In the genomic region with DNA sequence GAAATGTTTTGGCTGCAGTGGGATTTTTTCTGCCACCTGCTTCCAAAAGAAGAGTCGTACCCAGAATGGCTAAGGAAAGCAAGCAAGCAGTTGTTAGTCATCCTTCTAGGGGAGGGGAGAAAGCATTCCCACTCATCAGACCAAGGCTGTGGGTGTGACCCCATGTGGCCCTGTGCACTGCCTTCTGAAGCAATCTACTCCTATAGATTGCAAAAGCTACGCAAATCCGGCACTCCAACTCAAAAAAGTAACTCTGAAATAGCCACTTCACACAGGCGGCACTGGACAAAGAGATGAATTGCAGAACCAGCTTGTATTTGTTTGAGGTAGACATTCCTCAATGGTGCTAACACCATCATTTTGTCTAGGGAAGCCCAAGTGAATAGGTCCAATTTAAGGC, we compare ENCODE assay signal across 19 cellular contexts. TPM values are rescaled to one million over a fixed set of nuclear protein-coding genes. Genes with fewer than 3 reads are reported as not detected.
DNase-seq lines count a peak whose midpoint lies in the region; ATAC-seq and TF ChIP-seq lines count a peak whose summit lies in the region.
"Had no signal": no experiment of that assay in that cellular context is flagged by ENCODE, and none has a peak within 500 bp of the region (broad histone marks: within the 10 kb centered on the region; RNA-seq: fewer than 3 reads in every experiment).

No MANE protein-coding gene starts in this region.

- H3K36me3 Mint-ChIP-seq in activated CD8-positive, alpha-beta memory T cell treated with anti-CD3 and anti-CD28 coated beads, Interleukin-2, amount 10 ng/mL, durations not matched to agents 7 days and 5 days = peaks cover 75% of the 10 kb centered on the region

- H3K27me3 Mint-ChIP-seq in activated CD8-positive, alpha-beta memory T cell treated with anti-CD3 and anti-CD28 coated beads, Interleukin-2, amount 10 ng/mL, durations not matched to agents 7 days and 5 days = no peaks in the 10 kb centered on the region

- peaks cover 0 to 3% of the 10 kb centered on the region in 2 donors for H3K9me3 ChIP-seq in left lung
- H3K9me3 ChIP-seq in upper lobe of right lung = no peaks in the 10 kb centered on the region
- no peaks in the 10 kb centered on the region for H3K9me3 ChIP-seq in vagina

- no peak for ATAC-seq in activated CD8-positive, alpha-beta memory T cell treated with anti-CD3 and anti-CD28 coated beads, Interleukin-2, amount 10 ng/mL, durations not matched to agents 7 days and 5 days
- ATAC-seq in left lung = peak; percentile 67
- ATAC-seq in upper lobe of right lung = peak; percentile 78
- ATAC-seq: CD8-positive, alpha-beta T cell had no signal

- H3K4me1 Mint-ChIP-seq in activated CD8-positive, alpha-beta memory T cell treated with anti-CD3 and anti-CD28 coated beads, Interleukin-2, amount 10 ng/mL, durations not matched to agents 7 days and 5 days = peaks cover 42% of the 10 kb centered on the region

- CTCF ChIA-PET in activated CD8-positive, alpha-beta memory T cell treated with anti-CD3 and anti-CD28 coated beads, Interleukin-2, amount 10 ng/mL, durations not matched to agents 7 days and 5 days (lab: Charles Lee) = interaction anchor here (1.0 to 1.8 kb wide), 5 partner anchors 14 to 233 kb away, joined by 3 to 6 read pairs (median 4); no protein-coding TSS in a partner anchor

- no peaks in the 10 kb centered on the region for H3K4me1 ChIP-seq in left lung
- H3K4me1 ChIP-seq in upper lobe of right lung = no peaks in the 10 kb centered on the region
- H3K4me1 ChIP-seq in vagina = no peaks in the 10 kb centered on the region
- H3K4me1 ChIP-seq: BLaER1 had no signal

- H3K4me3 ChIP-seq in left lung (no peak overlapping the region), upper lobe of right lung (no peak overlapping the region), vagina (no peak overlapping the region)
- H3K4me3 ChIP-seq: BLaER1 had no signal

- H3K36me3 ChIP-seq in left lung (peaks cover 0 to 68% of the 10 kb centered on the region in 2 donors), upper lobe of right lung (peaks cover 75% of the 10 kb centered on the region), vagina (peaks cover 0 to 11% of the 10 kb centered on the region in 2 donors)

- intact Hi-C loops in left lung (cut with DNase I) (no loop called here), upper lobe of right lung (cut with DNase I) (no loop called here), vagina (cut with DNase I) (no loop called here)

- H3K27ac Mint-ChIP-seq in activated CD8-positive, alpha-beta memory T cell treated with anti-CD3 and anti-CD28 coated beads, Interleukin-2, amount 10 ng/mL, durations not matched to agents 7 days and 5 days = no peak overlapping the region
- H3K27ac Mint-ChIP-seq: CD8-positive, alpha-beta T cell had no signal

- H3K4me3 Mint-ChIP-seq in activated CD8-positive, alpha-beta memory T cell treated with anti-CD3 and anti-CD28 coated beads, Interleukin-2, amount 10 ng/mL, durations not matched to agents 7 days and 5 days = no peak overlapping the region
- H3K4me3 Mint-ChIP-seq: CD8-positive, alpha-beta T cell had no signal

- no peaks in the 10 kb centered on the region for H3K9me3 Mint-ChIP-seq in activated CD8-positive, alpha-beta memory T cell treated with anti-CD3 and anti-CD28 coated beads, Interleukin-2, amount 10 ng/mL, durations not matched to agents 7 days and 5 days (ENCODE audit: low read depth)

- TF ChIP-seq CTCF in left lung (IDR thresholded peaks at IDR 0.05) (no peak), upper lobe of right lung (IDR thresholded peaks at IDR 0.05) (no peak), vagina (IDR thresholded peaks at IDR 0.05) (no peak)

- H3K27me3 ChIP-seq in left lung (no peaks in the 10 kb centered on the region), upper lobe of right lung (no peaks in the 10 kb centered on the region), vagina (no peaks in the 10 kb centered on the region)
- H3K27me3 ChIP-seq: BLaER1 had no signal

- DNase-seq in activated CD8-positive, alpha-beta memory T cell treated with anti-CD3 and anti-CD28 coated beads for 24 hours = peak; percentile 37
- no peak for DNase-seq in activated CD8-positive, alpha-beta memory T cell treated with anti-CD3 and anti-CD28 coated beads, Interleukin-2, amount 10 ng/mL, durations not matched to agents 7 days and 5 days
- DNase-seq in amniotic epithelial cell (ENCODE audit: low read depth) (peak; percentile 74), left lung (no peak), upper lobe of right lung (no peak), LoVo (ENCODE audit: low spot score) (no peak), NCI-H1417 (lab: John Stamatoyannopoulos, UW) (no peak), vagina (ENCODE audit: extremely low spot score in 2 of 2) (no peak)
- DNase-seq: KBM-7, NCI-H1048, NCI-H146, NCI-H2029 treated with DMSO at 0.1 percent for 48 hours, NCI-H2171 treated with DMSO at 0.1 percent for 48 hours, NCI-H446, NCI-H526 treated with DMSO at 0.1 percent for 48 hours, RPMI8226, SHP77 treated with DMSO at 0.1 percent for 48 hours had no signal

- H3K27ac ChIP-seq in left lung (no peak overlapping the region), upper lobe of right lung (no peak overlapping the region), vagina (no peak overlapping the region)
- H3K27ac ChIP-seq: BLaER1 had no signal

- no peak for TF ChIP-seq POLR2A in vagina (IDR thresholded peaks at IDR 0.05)

RNA-seq across cellular contexts. Expression of gene ST3GAL5, which starts 44.3 kb away (rescaled TPM):
- 10 to 100 TPM; 73.9 to 74.0 TPM for total RNA-seq in activated CD8-positive, alpha-beta memory T cell treated with anti-CD3 and anti-CD28 coated beads, Interleukin-2, amount 10 ng/mL, durations not matched to agents 7 days and 5 days
- total RNA-seq in left lung (100 to 1,000 TPM in 1 of 2 donors, 10 to 100 TPM in 1; 58.4 to 102 TPM), upper lobe of right lung (76.7 TPM), vagina (16.2 TPM)

Comparison
In these comparisons a context has a peak if more than half of its experiments do, and no peak if none do; other contexts are left out.
1. DNase-seq: peak in activated CD8-positive, alpha-beta memory T cell treated with anti-CD3 and anti-CD28 coated beads for 24 hours (single experiment) and amniotic epithelial cell (single experiment); none in activated CD8-positive, alpha-beta memory T cell treated with anti-CD3 and anti-CD28 coated beads, Interleukin-2, amount 10 ng/mL, durations not matched to agents 7 days and 5 days (single experiment), left lung (0 of 2), upper lobe of right lung (single experiment), LoVo (single experiment), NCI-H1417 (0 of 3) and vagina (0 of 2).